ENCODE assay signal across 19 cellular contexts in genomic region chr2:152578573-152578972, GRCh38.
A peak's percentile ranks its signal among the peaks of the same experiment; 100 is the strongest.
DNase-seq lines count a peak whose midpoint lies in the region; FAIRE-seq and TF ChIP-seq lines count a peak whose summit lies in the region.
"Had no signal": no experiment of that assay in that cellular context is flagged by ENCODE, and none has a peak within 500 bp of the region (broad histone marks: within the 10 kb centered on the region; RNA-seq: fewer than 3 reads in every experiment).

No MANE protein-coding gene starts in this region.

- H3K9me3 Mint-ChIP-seq in glutamatergic neuron (ENCODE audit: unreplicated experiment): peaks cover 3% of the 10 kb centered on the region
- no peaks in the 10 kb centered on the region for H3K9me3 Mint-ChIP-seq in activated CD4-positive, alpha-beta memory T cell treated with anti-CD3 and anti-CD28 coated beads, Interleukin-2, amount 10 ng/mL, durations not matched to agents 7 days and 5 days
- H3K9me3 Mint-ChIP-seq: CD8-positive, alpha-beta T cell had no signal

- CTCF ChIA-PET in activated CD4-positive, alpha-beta memory T cell treated with anti-CD3 and anti-CD28 coated beads, Interleukin-2, amount 10 ng/mL, durations not matched to agents 7 days and 5 days (lab: Charles Lee): interaction anchor here (0.7 kb wide), 1 partner anchor 736 kb away, joined by 3 read pairs; no protein-coding TSS in a partner anchor

- peak overlapping the region; percentile 47 for H3K27ac ChIP-seq in caudate nucleus (ENCODE audit: low read depth, low read length)
- H3K27ac ChIP-seq in layer of hippocampus (ENCODE audit: low read depth, low read length): peak overlapping the region; percentile 81
- H3K27ac ChIP-seq in substantia nigra (ENCODE audit: low read depth, low read length, poor library complexity, severe bottlenecking): peak overlapping the region; percentile 27

- POLR2A ChIA-PET in activated CD4-positive, alpha-beta memory T cell treated with anti-CD3 and anti-CD28 coated beads, Interleukin-2, amount 10 ng/mL, durations not matched to agents 7 days and 5 days (lab: Charles Lee): no interaction called here

- no peak for DNase-seq in D721Med (ENCODE audit: insufficient read length, low spot score)
- no peak for DNase-seq in caudate nucleus (lab: John Stamatoyannopoulos, UW)
- no peak for DNase-seq in substantia nigra (lab: John Stamatoyannopoulos, UW)
- DNase-seq in glutamatergic neuron: no peak
- no peak for DNase-seq in HCEC 1CT
- DNase-seq in activated CD4-positive, alpha-beta memory T cell treated with anti-CD3 and anti-CD28 coated beads, Interleukin-2, amount 10 ng/mL, durations not matched to agents 7 days and 5 days: no peak
- DNase-seq: Calu3; CD8-positive, alpha-beta T cell; DMS 273 treated with DMSO at 0.1 percent for 48 hours; DMS53; DND-41; EL; GOT3; H7; IMR-90 had no signal

- no peaks in the 10 kb centered on the region for H3K36me3 Mint-ChIP-seq in glutamatergic neuron (ENCODE audit: unreplicated experiment)
- no peaks in the 10 kb centered on the region for H3K36me3 Mint-ChIP-seq in activated CD4-positive, alpha-beta memory T cell treated with anti-CD3 and anti-CD28 coated beads, Interleukin-2, amount 10 ng/mL, durations not matched to agents 7 days and 5 days (ENCODE audit: low read depth)
- H3K36me3 Mint-ChIP-seq: CD8-positive, alpha-beta T cell had no signal

- peak; percentile 64 for FAIRE-seq in D721Med (lab: Jason Lieb, UNC)
- FAIRE-seq: GM12878 had no signal

- no peaks in the 10 kb centered on the region for H3K4me1 Mint-ChIP-seq in glutamatergic neuron (ENCODE audit: low read depth, unreplicated experiment)
- no peaks in the 10 kb centered on the region for H3K4me1 Mint-ChIP-seq in activated CD4-positive, alpha-beta memory T cell treated with anti-CD3 and anti-CD28 coated beads, Interleukin-2, amount 10 ng/mL, durations not matched to agents 7 days and 5 days
- H3K4me1 Mint-ChIP-seq: B cell had no signal

- no peak overlapping the region for H3K4me3 Mint-ChIP-seq in glutamatergic neuron (ENCODE audit: unreplicated experiment)
- H3K4me3 Mint-ChIP-seq in activated CD4-positive, alpha-beta memory T cell treated with anti-CD3 and anti-CD28 coated beads, Interleukin-2, amount 10 ng/mL, durations not matched to agents 7 days and 5 days: no peak overlapping the region
- H3K4me3 Mint-ChIP-seq: B cell; CD8-positive, alpha-beta T cell had no signal

- TF ChIP-seq CTCF in D721Med (IDR thresholded peaks at IDR 0.05; ENCODE audit: insufficient read depth, missing control alignments) (no peak), glutamatergic neuron (IDR thresholded peaks at IDR 0.05; ENCODE audit: partially characterized antibody, unreplicated experiment) (no peak)

- H3K27me3 Mint-ChIP-seq in glutamatergic neuron (ENCODE audit: unreplicated experiment): no peaks in the 10 kb centered on the region
- peaks cover 8% of the 10 kb centered on the region for H3K27me3 Mint-ChIP-seq in activated CD4-positive, alpha-beta memory T cell treated with anti-CD3 and anti-CD28 coated beads, Interleukin-2, amount 10 ng/mL, durations not matched to agents 7 days and 5 days
- H3K27me3 Mint-ChIP-seq: B cell had no signal

- H3K27ac Mint-ChIP-seq in glutamatergic neuron (ENCODE audit: unreplicated experiment): no peak overlapping the region
- H3K27ac Mint-ChIP-seq in activated CD4-positive, alpha-beta memory T cell treated with anti-CD3 and anti-CD28 coated beads, Interleukin-2, amount 10 ng/mL, durations not matched to agents 7 days and 5 days: no peak overlapping the region
- H3K27ac Mint-ChIP-seq: B cell; CD8-positive, alpha-beta T cell had no signal

- H3K27me3 ChIP-seq in layer of hippocampus (ENCODE audit: control insufficient read depth, insufficient read depth, low read length): no peaks in the 10 kb centered on the region
- H3K27me3 ChIP-seq: BLaER1 treated with 17β-estradiol and CSF1 and Interleukin-3, amounts not matched to agents 10 nM and 100 nM had no signal

Comparison
In these comparisons a context has a peak if more than half of its experiments do, and no peak if none do; other contexts are left out.
1. H3K27ac ChIP-seq: peak in every context shown above with its lines; median percentile 81 in layer of hippocampus; 47 in caudate nucleus; 27 in substantia nigra.